ENCODE assay signal across 1 cellular context in genomic region chr16:57801098-57801855, GRCh38.
TF ChIP-seq lines count a peak whose summit lies in the region.

No MANE protein-coding gene starts in this region.

TF ChIP-seq in HepG2, 621 proteins besides CTCF, POLR2A, EP300 and RAD21 (continued from another document and continues in another):
- TF ChIP-seq E2F2 (CRISPR knock-in tag; IDR thresholded peaks at IDR 0.05; ENCODE audit: borderline replicate concordance) (no peak), ATF5 (CRISPR knock-in tag; IDR thresholded peaks at IDR 0.05; ENCODE audit: low read depth) (no peak), HDAC1 (CRISPR knock-in tag; IDR thresholded peaks at IDR 0.05) (peak; percentile 19), FLYWCH1 (CRISPR knock-in tag; IDR thresholded peaks at IDR 0.05) (no peak), ZBTB34 (CRISPR knock-in tag; IDR thresholded peaks at IDR 0.05) (no peak), HBP1 (CRISPR knock-in tag; IDR thresholded peaks at IDR 0.05; ENCODE audit: low read depth) (0 out of 2 replicates have a peak, but pooled peaks have one; percentile 55), ZNF350 (CRISPR knock-in tag; IDR thresholded peaks at IDR 0.05; ENCODE audit: borderline replicate concordance, low read depth) (peak; percentile 42; the same call in 1 of the 2 replicates), HIC2 (CRISPR knock-in tag; IDR thresholded peaks at IDR 0.05; ENCODE audit: low read depth) (peak; percentile 47; the same call in 1 of the 2 replicates), ZNF430 (CRISPR knock-in tag; IDR thresholded peaks at IDR 0.05) (0 out of 2 replicates have a peak, but pooled peaks have one; percentile 30), ZNF205 (CRISPR knock-in tag; IDR thresholded peaks at IDR 0.05) (no peak), KMT2B (CRISPR knock-in tag; IDR thresholded peaks at IDR 0.05) (0 out of 2 replicates have a peak, but pooled peaks have one; percentile 23), ZNF777 (CRISPR knock-in tag; IDR thresholded peaks at IDR 0.05) (no peak), SP140L (CRISPR knock-in tag; IDR thresholded peaks at IDR 0.05; ENCODE audit: borderline replicate concordance) (no peak), ZNF407 (CRISPR knock-in tag; IDR thresholded peaks at IDR 0.05; ENCODE audit: not compliant biosample characterization) (peak; percentile 31), ZNF124 (CRISPR knock-in tag; IDR thresholded peaks at IDR 0.05) (no peak), ISX (CRISPR knock-in tag; conservative IDR thresholded peaks at IDR 0.05) (no peak), HNF4A (CRISPR knock-in tag; IDR thresholded peaks at IDR 0.05) (0 out of 2 replicates have a peak, but pooled peaks have one; percentile 7), REST (IDR thresholded peaks at IDR 0.05; ENCODE audit: borderline replicate concordance in 1 of 2, low read depth in 1 of 2, low read length in 2 of 2) (0 out of 4 replicates have a peak, but pooled peaks of 1 of the 2 experiments have one; percentile 19), ZNF720 (CRISPR knock-in tag; IDR thresholded peaks at IDR 0.05) (no peak), AFF4 (CRISPR knock-in tag; IDR thresholded peaks at IDR 0.05) (no peak), TFAP4 (IDR thresholded peaks at IDR 0.05; ENCODE audit: borderline replicate concordance, low read depth) (no peak), ZNF136 (CRISPR knock-in tag; IDR thresholded peaks at IDR 0.05; ENCODE audit: low read depth) (no peak), CHCHD3 (CRISPR knock-in tag; IDR thresholded peaks at IDR 0.05) (no peak), ZNF30 (CRISPR knock-in tag; IDR thresholded peaks at IDR 0.05) (no peak), RFX3 (CRISPR knock-in tag; IDR thresholded peaks at IDR 0.05) (no peak), TBX2 (CRISPR knock-in tag; IDR thresholded peaks at IDR 0.05; ENCODE audit: borderline replicate concordance) (no peak), TFDP1 (CRISPR knock-in tag; IDR thresholded peaks at IDR 0.05; ENCODE audit: borderline replicate concordance) (no peak), ZSCAN31 (CRISPR knock-in tag; IDR thresholded peaks at IDR 0.05; ENCODE audit: low read depth) (no peak), SRSF1 (optimal IDR thresholded peaks at IDR 0.05; ENCODE audit: low read depth, low read length) (no peak)
